In the genomic region with DNA sequence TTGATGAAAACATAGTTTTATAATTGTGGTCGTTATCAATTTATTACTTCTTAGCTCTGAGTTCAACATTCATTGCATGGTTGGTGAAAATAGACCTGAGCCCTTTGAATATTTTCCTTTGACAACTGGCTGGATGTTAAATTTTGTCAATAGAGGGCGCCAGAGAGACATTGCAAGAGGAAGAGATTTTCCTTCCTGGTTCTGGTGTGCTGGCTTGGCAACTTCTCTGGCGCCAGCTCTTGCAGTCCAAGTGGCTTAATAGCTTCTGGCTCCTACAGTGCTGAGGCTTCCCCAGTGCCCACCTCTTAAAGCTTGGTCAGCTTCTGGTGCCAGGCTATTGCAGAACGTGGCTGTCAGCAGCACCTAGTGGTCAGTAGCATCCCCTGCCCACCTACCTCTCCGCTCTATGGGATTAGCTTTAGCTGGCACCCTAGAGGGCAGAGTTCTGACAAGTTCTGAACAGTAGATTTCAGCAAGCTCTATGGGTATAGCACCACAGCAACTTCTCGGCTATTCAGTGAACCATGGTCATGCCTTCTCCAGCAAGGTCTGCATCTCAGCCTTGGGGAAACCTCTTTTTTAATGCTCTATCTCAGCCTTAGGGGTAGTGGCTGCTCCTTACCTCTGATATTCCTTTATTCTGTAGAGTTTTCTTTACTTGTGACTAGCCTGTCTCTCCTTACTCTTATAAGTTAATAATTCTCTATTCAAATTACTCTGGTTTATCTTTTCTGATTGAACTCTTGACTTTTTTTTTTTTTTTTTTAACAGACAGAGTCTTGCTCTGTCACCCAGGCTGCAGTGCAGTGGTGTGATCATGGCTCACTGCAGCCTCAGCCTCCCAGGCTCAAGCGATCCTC, we compare ENCODE assay signal across 8 cellular contexts. TPM values are rescaled to one million over a fixed set of nuclear protein-coding genes. Genes with fewer than 3 reads are reported as not detected.
DNase-seq lines count a peak whose midpoint lies in the region; ATAC-seq and TF ChIP-seq lines count a peak whose summit lies in the region.

No MANE protein-coding gene starts in this region.

- peak; percentile 95 for ATAC-seq in Right ventricle myocardium superior (ENCODE audit: poor library complexity)

- DNase-seq in COR-L47 (lab: John Stamatoyannopoulos, UW) (peak; percentile 89), GM23248 (peak; percentile 93), NCI-H1436 (lab: John Stamatoyannopoulos, UW) (peak; percentile 82), Right ventricle myocardium superior (peak; percentile 83), posterior cingulate gyrus (peak in 9 of 10 donors; percentile 36 to 93 (median 67)), uterus (peak; percentile 64 to 75)
- peak; percentile 22 for DNase-seq in activated naive CD8-positive, alpha-beta T cell treated with anti-CD3 and anti-CD28 coated beads, Interleukin-2, amount 50 U/mL, for 16 hours (ENCODE audit: low read depth, low spot score)

- no peaks in the 10 kb centered on the region for H3K27me3 ChIP-seq in GM23248 (replicated peaks; ENCODE audit: insufficient read depth)
- no peaks in the 10 kb centered on the region for H3K27me3 ChIP-seq in SU-DHL-6 (ENCODE audit: low read length)
- H3K27me3 ChIP-seq in uterus, result no peaks in the 10 kb centered on the region

- H4K20me1 ChIP-seq in GM23248 (ENCODE audit: insufficient read depth) (no peaks in the 10 kb centered on the region), SU-DHL-6 (ENCODE audit: low read depth, low read length) (no peaks in the 10 kb centered on the region)

- H3K4me2 ChIP-seq in GM23248 (ENCODE audit: unreplicated experiment), result peak overlapping the region; percentile 58
- H3K4me2 ChIP-seq in SU-DHL-6 (ENCODE audit: low read depth, low read length, poor library complexity, severe bottlenecking), result peak overlapping the region; percentile 55

- no peak for TF ChIP-seq POLR2A in uterus (IDR thresholded peaks at IDR 0.05)

- H3K9ac ChIP-seq in GM23248 (no peak overlapping the region), SU-DHL-6 (ENCODE audit: low read length) (peak overlapping the region; percentile 18; the same call in 1 of the 2 replicates)

- in situ Hi-C loops in GM23248 (cut with MboI), result loop anchor here (10.0 kb wide), 2 partner anchors 105 to 195 kb away; no protein-coding TSS in a partner anchor

- H2AFZ ChIP-seq in GM23248 (peak overlapping the region; percentile 61; the same call in 1 of the 2 replicates), SU-DHL-6 (ENCODE audit: low read depth, low read length, severe bottlenecking) (peak overlapping the region; percentile 93)

- H3K4me3 ChIP-seq in GM23248 (peak overlapping the region; percentile 36; the same call in 1 of the 2 replicates), SU-DHL-6 (ENCODE audit: insufficient read depth, low read length, poor library complexity, severe bottlenecking) (no peak overlapping the region), uterus (no peak overlapping the region)

- 36 to 38% methylated on average over 7 of the region's 7 CpGs for WGBS in GM23248 (ENCODE audit: low coverage in 1 of 2, low lambda C conversion rate in 2 of 2, missing lambda C conversion rate in 2 of 2), 2 experiments

- H3F3A ChIP-seq in GM23248 (ENCODE audit: insufficient read depth) (no peaks in the 10 kb centered on the region), SU-DHL-6 (ENCODE audit: insufficient read depth) (no peaks in the 10 kb centered on the region)

- H3K27ac ChIP-seq in GM23248 (no peak overlapping the region), SU-DHL-6 (ENCODE audit: low read depth, low read length) (no peak overlapping the region), uterus (no peak overlapping the region)

- H3K4me1 ChIP-seq in GM23248 (ENCODE audit: insufficient read depth), result peaks cover 11% of the 10 kb centered on the region; the same call in 1 of the 2 replicates
- H3K4me1 ChIP-seq in uterus, result no peaks in the 10 kb centered on the region

- H3K9me2 ChIP-seq in GM23248 (ENCODE audit: insufficient read depth), result no peaks in the 10 kb centered on the region
- no peaks in the 10 kb centered on the region for H3K9me2 ChIP-seq in SU-DHL-6 (replicated peaks; ENCODE audit: insufficient read depth, low read length)

- TF ChIP-seq CTCF in SU-DHL-6 (IDR thresholded peaks at IDR 0.05; ENCODE audit: insufficient read depth, low read length, poor library complexity, severe bottlenecking), result peak; percentile 96
- peak; percentile 78 to 92 (median 80) for TF ChIP-seq CTCF in uterus (IDR thresholded peaks at IDR 0.05)

- H3K79me2 ChIP-seq in GM23248 (ENCODE audit: insufficient read depth) (no peaks in the 10 kb centered on the region), SU-DHL-6 (ENCODE audit: insufficient read depth, low read length) (no peaks in the 10 kb centered on the region)

- H3K36me3 ChIP-seq in GM23248 (ENCODE audit: low read depth) (no peaks in the 10 kb centered on the region), SU-DHL-6 (ENCODE audit: low read length) (no peaks in the 10 kb centered on the region), uterus (no peaks in the 10 kb centered on the region)

- intact Hi-C loops in Right ventricle myocardium superior (cut with DNase I), result loop anchor here (2.0 to 10.0 kb wide), 3 partner anchors 55 to 183 kb away; partner anchors contain the start of gene ACER3
- intact Hi-C loops in posterior cingulate gyrus (cut with DNase I), result loop anchor here (1.0 to 5.0 kb wide), 4 partner anchors 59 to 188 kb away; partner anchors contain the start of gene ACER3
- intact Hi-C loops in uterus (cut with DNase I; ENCODE audit: low total_unique reads), result loop anchor here (5.0 to 10.0 kb wide), 2 partner anchors 115 to 188 kb away; no protein-coding TSS in a partner anchor

- H3K9me3 ChIP-seq in GM23248 (ENCODE audit: low read depth) (no peaks in the 10 kb centered on the region), SU-DHL-6 (ENCODE audit: insufficient read depth, low read length) (no peaks in the 10 kb centered on the region), uterus (no peaks in the 10 kb centered on the region)

RNA-seq across cellular contexts. Expression of gene ACER3, which starts 59.4 kb away (rescaled TPM):
- total RNA-seq in GM23248 (2014; rRNA removed; shearing (Covaris generic)), result 10.2 and 37.9 TPM in 2 replicates
- 9.1 and 12.0 TPM in 2 replicates for polyA plus RNA-seq in GM23248 (2016; fragmentation: Nextera tagmentation; extraction: Ambion mirVana)
- total RNA-seq in Right ventricle myocardium superior (10.3 TPM), uterus (10 to 100 TPM in 3 of 4 donors, 1 to 10 TPM in 1; 6.5 to 58.9 (median 27.4) TPM)

Comparison
In these comparisons a context has a peak if more than half of its experiments do, and no peak if none do; other contexts are left out.
1. DNase-seq: peak in every context shown above with its lines; median percentile 93 in GM23248; 89 in COR-L47; 83 in Right ventricle myocardium superior; 82 in NCI-H1436; 70 in uterus; 67 in posterior cingulate gyrus; 22 in activated naive CD8-positive, alpha-beta T cell treated with anti-CD3 and anti-CD28 coated beads, Interleukin-2, amount 50 U/mL, for 16 hours.